Comparison of ENCODE assay signal across 8 cellular contexts in the genomic region with DNA sequence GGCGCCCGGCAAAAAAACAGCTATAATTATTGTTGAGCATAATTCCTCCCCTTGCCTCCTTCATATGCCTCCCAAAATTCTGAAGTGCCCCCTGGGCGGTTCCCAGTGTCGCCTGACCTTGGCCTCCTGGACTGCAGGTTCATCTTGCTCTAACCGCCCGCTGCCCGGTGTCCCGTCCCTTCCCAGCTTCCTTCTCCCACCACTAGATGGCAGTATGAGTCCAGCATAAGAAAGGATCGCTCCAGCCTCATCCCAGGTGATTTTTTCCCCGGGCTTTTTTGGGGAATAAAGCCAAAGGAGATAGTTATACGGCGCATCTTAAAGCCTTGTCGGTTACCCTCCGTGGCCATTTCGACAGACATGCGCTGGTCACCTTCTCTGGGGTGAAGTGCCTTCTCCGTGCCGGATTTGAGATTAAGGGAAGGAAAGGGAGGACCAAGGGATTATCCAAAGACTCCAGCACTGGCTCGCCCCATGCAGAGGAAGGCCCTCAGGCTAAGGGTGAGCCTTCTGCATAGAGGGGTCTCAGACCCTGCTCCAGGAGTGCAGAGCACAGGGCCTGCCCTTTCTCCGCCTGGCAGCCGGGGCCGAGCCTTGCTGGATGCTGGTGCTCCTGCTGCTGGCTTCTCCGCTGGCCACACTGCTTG. TPM values are rescaled to one million over a fixed set of nuclear protein-coding genes. Genes with fewer than 3 reads are reported as not detected.
DNase-seq lines count a peak whose midpoint lies in the region; ATAC-seq and TF ChIP-seq lines count a peak whose summit lies in the region.

No MANE protein-coding gene starts in this region.

- no peak overlapping the region for H3K4ac ChIP-seq in neuronal stem cell (ENCODE audit: low read length)

- H3K4me2 ChIP-seq in Karpas-422 (ENCODE audit: low read depth, low read length, poor library complexity, severe bottlenecking) = no peak overlapping the region
- H3K4me2 ChIP-seq in neuronal stem cell (ENCODE audit: insufficient read depth, low read length, poor library complexity, severe bottlenecking) = peak overlapping the region; percentile 50

- H2AFZ ChIP-seq in Karpas-422 (ENCODE audit: low read length) (no peak overlapping the region), neuronal stem cell (ENCODE audit: low read length) (peak overlapping the region; percentile 47)

- no peak overlapping the region for H3K27ac Mint-ChIP-seq in activated T-helper 17 cell treated with anti-CD3 and anti-CD28 coated beads, Interleukin-2, amount 50 U/mL, for 72 hours

- H3K9me3 ChIP-seq in Karpas-422 (ENCODE audit: low read length) (no peaks in the 10 kb centered on the region), neuronal stem cell (replicated peaks in 1 of 2; ENCODE audit: control insufficient read depth in 2 of 2, insufficient read depth in 1 of 2, low read depth in 1 of 2, low read length in 2 of 2) (no peaks in the 10 kb centered on the region)

- peak overlapping the region; percentile 93 for H2BK15ac ChIP-seq in neuronal stem cell (ENCODE audit: low read length)

- H3K9ac ChIP-seq in Karpas-422 (ENCODE audit: low read length) (no peak overlapping the region), neuronal stem cell (ENCODE audit: low read depth, low read length, poor library complexity) (peak overlapping the region; percentile 4)

- no peaks in the 10 kb centered on the region for H3K79me2 ChIP-seq in Karpas-422 (ENCODE audit: low read length)

- H2BK12ac ChIP-seq in neuronal stem cell (ENCODE audit: low read length) = peak overlapping the region; percentile 44

- H3K36me3 ChIP-seq in Karpas-422 (ENCODE audit: insufficient read depth, low read length) (no peaks in the 10 kb centered on the region), neuronal stem cell (replicated peaks in 1 of 2; ENCODE audit: control insufficient read depth in 2 of 2, insufficient read depth in 2 of 2, low read length in 2 of 2) (no peaks in the 10 kb centered on the region)

- peaks cover 18% of the 10 kb centered on the region for H3K27me3 Mint-ChIP-seq in activated T-helper 17 cell treated with anti-CD3 and anti-CD28 coated beads, Interleukin-2, amount 50 U/mL, for 72 hours

- peaks cover 4% of the 10 kb centered on the region; the same call in 1 of the 2 replicates for H4K20me1 ChIP-seq in Karpas-422 (ENCODE audit: insufficient read depth, low read depth, low read length)

- no peaks in the 10 kb centered on the region for H3K79me1 ChIP-seq in neuronal stem cell (ENCODE audit: low read depth, low read length)

- no peaks in the 10 kb centered on the region for H3K36me3 Mint-ChIP-seq in activated T-helper 17 cell treated with anti-CD3 and anti-CD28 coated beads, Interleukin-2, amount 50 U/mL, for 72 hours (ENCODE audit: low read depth)

- no peak overlapping the region for H3K4me3 Mint-ChIP-seq in activated T-helper 17 cell treated with anti-CD3 and anti-CD28 coated beads, Interleukin-2, amount 50 U/mL, for 72 hours

- H4K91ac ChIP-seq in neuronal stem cell (ENCODE audit: low read depth, low read length, poor library complexity) = no peak overlapping the region

- H3K27ac ChIP-seq in Karpas-422 (ENCODE audit: low read length) (no peak overlapping the region), foreskin keratinocyte (no peak overlapping the region), neuronal stem cell (replicated peaks; ENCODE audit: low read length) (no peak overlapping the region)

- no CpG with 5 or more reads among the region's 23 CpGs for WGBS in neuronal stem cell (ENCODE audit: extremely low coverage in 2 of 2, insufficient read length in 2 of 2, insufficient replicate concordance in 1 of 2), 2 donors

- H3K27me3 ChIP-seq in Karpas-422 (ENCODE audit: low read length) (no peaks in the 10 kb centered on the region), foreskin keratinocyte (no peaks in the 10 kb centered on the region), neuronal stem cell (ENCODE audit: control insufficient read depth in 3 of 3, insufficient read depth in 3 of 3, low read depth in 1 of 3, low read length in 3 of 3) (peaks cover 0 to 36% (median 3%) of the 10 kb centered on the region in 3 experiments)

- peaks cover 5% of the 10 kb centered on the region for H3K4me1 Mint-ChIP-seq in activated T-helper 17 cell treated with anti-CD3 and anti-CD28 coated beads, Interleukin-2, amount 50 U/mL, for 72 hours

- H3K9me3 Mint-ChIP-seq in activated T-helper 17 cell treated with anti-CD3 and anti-CD28 coated beads, Interleukin-2, amount 50 U/mL, for 72 hours = no peaks in the 10 kb centered on the region

- TF ChIP-seq CTCF in foreskin keratinocyte (conservative IDR thresholded peaks at IDR 0.05) = peak; percentile 92

- peak; percentile 80 for ATAC-seq in activated T-helper 17 cell treated with anti-CD3 and anti-CD28 coated beads, Interleukin-2, amount 50 U/mL, for 72 hours (replicated peaks)
- peak; percentile 78 for ATAC-seq in foreskin keratinocyte

- H2AK5ac ChIP-seq in neuronal stem cell (ENCODE audit: low read depth, low read length) = no peak overlapping the region

- intact Hi-C loops in posterior vena cava (cut with DNase I) = loop anchor here (10.0 kb wide), 3 partner anchors 251 to 551 kb away; no protein-coding TSS in a partner anchor

- H3K9me2 ChIP-seq in Karpas-422 (replicated peaks; ENCODE audit: insufficient read depth, low read length) = no peaks in the 10 kb centered on the region

- H3K14ac ChIP-seq in neuronal stem cell (ENCODE audit: low read length) = peak overlapping the region; percentile 22

- H3K4me3 ChIP-seq in Karpas-422 (ENCODE audit: low read length) (no peak overlapping the region), neuronal stem cell (ENCODE audit: low read length in 2 of 2) (no peak overlapping the region)

- DNase-seq in ELF-1 (ENCODE audit: low read depth, low spot score) = peak; percentile 87
- DNase-seq in Karpas-422 = peak; percentile 88
- DNase-seq in RPMI7951 (ENCODE audit: low read depth) = peak; percentile 67
- DNase-seq in foreskin keratinocyte = peak in 1 of 2 donors; percentile 39
- DNase-seq in neuronal stem cell (ENCODE audit: low spot score) = peak; percentile 82
- peak; percentile 80 for DNase-seq in ureter (ENCODE audit: low spot score)
- DNase-seq in posterior vena cava (ENCODE audit: low spot score) = no peak

- H3K23ac ChIP-seq in neuronal stem cell (ENCODE audit: low read depth, low read length, poor library complexity) = no peak overlapping the region

- peak overlapping the region; percentile 72 for H2BK120ac ChIP-seq in neuronal stem cell (ENCODE audit: low read depth, low read length)

- peak overlapping the region; percentile 76 for H3K18ac ChIP-seq in neuronal stem cell (ENCODE audit: low read length)

- no peak overlapping the region for H4K8ac ChIP-seq in neuronal stem cell (ENCODE audit: low read depth, low read length)

- peaks cover 11% of the 10 kb centered on the region for H3K4me1 ChIP-seq in Karpas-422 (ENCODE audit: low read length)
- H3K4me1 ChIP-seq in foreskin keratinocyte = no peaks in the 10 kb centered on the region
- peaks cover 0 to 10% of the 10 kb centered on the region in 2 donors for H3K4me1 ChIP-seq in neuronal stem cell (ENCODE audit: control insufficient read depth in 2 of 2, insufficient read depth in 1 of 2, low read depth in 1 of 2, low read length in 2 of 2)

- no peak overlapping the region for H2BK5ac ChIP-seq in neuronal stem cell (ENCODE audit: low read length)

RNA-seq across cellular contexts. Expression of a gene that starts 45.8 kb away (rescaled TPM):
- 328 and 331 TPM in 2 replicates for total RNA-seq in Karpas-422 (2014; rRNA removed; shearing (Covaris generic); ENCODE audit: low replicate concordance)
- 259 and 300 TPM in 2 replicates for total RNA-seq in RPMI7951 (2014; rRNA removed; shearing (Covaris generic))
- 100 to 1,000 TPM; 158 to 232 TPM for total RNA-seq in activated T-helper 17 cell treated with anti-CD3 and anti-CD28 coated beads, Interleukin-2, amount 50 U/mL, for 72 hours
- 151 and 167 TPM in 2 replicates for total RNA-seq in foreskin keratinocyte
- polyA plus RNA-seq in foreskin keratinocyte = 137 and 160 TPM in 2 replicates
- polyA plus RNA-seq in neuronal stem cell (2013, experiment 1 of 2) = 305 TPM
- 338 TPM for polyA plus RNA-seq in neuronal stem cell (2013, experiment 2 of 2)
- total RNA-seq in ureter = 120 TPM
- 10 to 100 TPM; 84.5 to 98.2 TPM for total RNA-seq in posterior vena cava
